1 cellular context compared by ENCODE assay signal in the genomic region with DNA sequence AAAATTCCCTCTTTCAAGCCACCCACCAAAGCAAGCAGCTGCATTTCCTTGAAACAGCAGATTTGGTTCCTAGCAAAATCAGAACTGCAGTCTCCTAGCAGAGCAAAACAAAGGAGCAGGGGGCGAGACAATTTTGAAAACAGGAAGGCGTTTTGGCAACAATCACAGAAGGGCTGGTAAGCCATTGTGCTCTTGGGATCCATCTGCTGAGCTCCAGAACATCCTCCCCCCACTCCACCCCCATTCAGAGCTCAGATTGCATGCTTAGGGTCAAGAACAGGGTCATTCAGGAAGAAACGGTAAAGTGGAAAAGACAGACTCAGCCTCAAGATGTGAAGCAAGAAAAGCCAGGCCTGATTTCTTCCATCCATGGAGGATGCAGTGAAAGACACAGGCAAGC.
TF ChIP-seq lines count a peak whose summit lies in the region.

No MANE protein-coding gene starts in this region.

TF ChIP-seq in H1, 55 proteins besides CTCF, POLR2A, EP300 and RAD21 (continued from another document):
- TF ChIP-seq JUND (IDR thresholded peaks at IDR 0.05; ENCODE audit: low read length): no peak
- TF ChIP-seq KDM1A (IDR thresholded peaks at IDR 0.05; ENCODE audit: borderline replicate concordance, low read length): no peak
- no peak for TF ChIP-seq CTBP2 (IDR thresholded peaks at IDR 0.05; ENCODE audit: borderline replicate concordance, insufficient read depth, insufficient read length, low read length)
- no peak for TF ChIP-seq USF2 (IDR thresholded peaks at IDR 0.05; ENCODE audit: low read length)
- TF ChIP-seq EGR1 (IDR thresholded peaks at IDR 0.05; ENCODE audit: borderline replicate concordance, low read depth, low read length): no peak
- no peak for TF ChIP-seq BRCA1 (IDR thresholded peaks at IDR 0.05; ENCODE audit: low read depth, low read length)
- TF ChIP-seq RNF2 (IDR thresholded peaks at IDR 0.05; ENCODE audit: borderline replicate concordance, low read depth, low read length, missing control alignments, poor library complexity, severe bottlenecking): no peak
- TF ChIP-seq ATF2 (IDR thresholded peaks at IDR 0.05; ENCODE audit: low read length): no peak
- no peak for TF ChIP-seq SUZ12 (IDR thresholded peaks at IDR 0.05; ENCODE audit: low read length)
- TF ChIP-seq SP1 (IDR thresholded peaks at IDR 0.05; ENCODE audit: low read depth, low read length): no peak
- no peak for TF ChIP-seq CBX5 (IDR thresholded peaks at IDR 0.05; ENCODE audit: low read depth, low read length)
- TF ChIP-seq GABPA (IDR thresholded peaks at IDR 0.05; ENCODE audit: borderline replicate concordance, insufficient read depth, low read length): no peak
- no peak for TF ChIP-seq TAF1 (IDR thresholded peaks at IDR 0.05; ENCODE audit: low read depth, low read length)
- TF ChIP-seq KDM5A (IDR thresholded peaks at IDR 0.05; ENCODE audit: low read length): no peak
- TF ChIP-seq RBBP5 (IDR thresholded peaks at IDR 0.05; ENCODE audit: borderline replicate concordance, low read depth, low read length): no peak
- TF ChIP-seq NANOG (IDR thresholded peaks at IDR 0.05; ENCODE audit: insufficient read depth, low read depth, low read length, poor library complexity, severe bottlenecking): no peak
TF ChIP-seq in H1: peak in this region for 0.
